Comparison of ENCODE assay signal across 8 cellular contexts in the genomic region with DNA sequence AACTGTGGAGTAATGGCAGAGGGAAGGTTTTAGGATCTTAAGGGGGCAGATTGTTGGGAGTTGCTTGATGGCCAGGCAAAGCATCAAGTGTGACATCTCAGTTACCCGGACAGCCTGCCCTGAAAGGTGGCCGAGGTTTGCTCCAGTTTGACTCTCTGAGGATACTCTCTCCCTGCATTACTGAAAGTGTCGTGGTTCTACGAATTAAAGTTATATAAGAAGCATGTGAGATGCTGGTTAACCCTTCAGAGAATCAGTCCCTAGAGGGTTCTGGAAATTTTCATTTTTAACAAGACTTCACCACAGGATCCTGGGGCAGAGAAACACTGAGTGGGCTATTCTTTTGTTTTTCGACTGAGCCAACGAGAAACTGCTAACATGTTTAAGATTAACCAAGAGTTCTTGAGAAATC. TPM values are rescaled to one million over a fixed set of nuclear protein-coding genes. Genes with fewer than 3 reads are reported as not detected.
DNase-seq lines count a peak whose midpoint lies in the region; ATAC-seq and TF ChIP-seq lines count a peak whose summit lies in the region.

No MANE protein-coding gene starts in this region.

- peak; percentile 3 for ATAC-seq in GM18861 (IDR thresholded peaks at IDR 0.05; ENCODE audit: unreplicated experiment)

- H3K27ac ChIP-seq in endodermal cell (ENCODE audit: low read depth, low read length) (peak overlapping the region; percentile 100), ovary (peak overlapping the region; percentile 90 to 100)

- H3K4me1 ChIP-seq in Loucy (ENCODE audit: insufficient read depth, low read length, poor library complexity, severe bottlenecking), result peaks cover 37% of the 10 kb centered on the region
- no peaks in the 10 kb centered on the region for H3K4me1 ChIP-seq in endodermal cell (ENCODE audit: control insufficient read depth, insufficient read depth, low read length)
- H3K4me1 ChIP-seq in ovary (ENCODE audit: insufficient read depth), result peaks cover 2% of the 10 kb centered on the region

- peak overlapping the region; percentile 100 for H3K27ac Mint-ChIP-seq in endodermal cell

- H3K27me3 Mint-ChIP-seq in endodermal cell (ENCODE audit: insufficient read depth), result no peaks in the 10 kb centered on the region

- no peaks in the 10 kb centered on the region for H3K9me2 ChIP-seq in Loucy (replicated peaks; ENCODE audit: low read depth, low read length)

- H3K4me3 Mint-ChIP-seq in endodermal cell, result peak overlapping the region; percentile 92

- H3K27me3 ChIP-seq in Loucy (ENCODE audit: insufficient read depth, low read length, poor library complexity, severe bottlenecking), result no peaks in the 10 kb centered on the region
- no peaks in the 10 kb centered on the region for H3K27me3 ChIP-seq in endodermal cell (ENCODE audit: control insufficient read depth, insufficient read depth, low read length, poor library complexity, severe bottlenecking)
- no peaks in the 10 kb centered on the region for H3K27me3 ChIP-seq in ovary

- WGBS in endodermal cell (ENCODE audit: insufficient coverage in 1 of 2, insufficient read length in 1 of 2), 2 experiments, result 80 to 90% methylated on average over 5 to 6 of the region's 6 CpGs
- 60 to 63% (median 60%) methylated on average over 6 of the region's 6 CpGs for WGBS in ovary, 3 donors

- DNase-seq in endodermal cell (no peak), ovary (no peak), DMS 273 treated with DMSO at 0.1 percent for 48 hours (lab: John Stamatoyannopoulos, UW) (no peak), H4 (ENCODE audit: low spot score) (no peak), AML-193 (lab: John Stamatoyannopoulos, UW) (no peak), RPMI8226 (no peak)

- H4K20me1 ChIP-seq in Loucy (ENCODE audit: insufficient read depth, low read length, poor library complexity, severe bottlenecking), result peaks cover 36% of the 10 kb centered on the region

- H3F3A ChIP-seq in Loucy (ENCODE audit: low read depth), result 0 out of 2 replicates have a peak, but pooled peaks cover 2% of the 10 kb centered on the region

- H3K4me3 ChIP-seq in Loucy (ENCODE audit: low read length, poor library complexity, severe bottlenecking), result peak overlapping the region; percentile 84
- peak overlapping the region; percentile 81 for H3K4me3 ChIP-seq in endodermal cell (ENCODE audit: low read length)
- peak overlapping the region; percentile 72 for H3K4me3 ChIP-seq in ovary

- no peak for TF ChIP-seq POLR2A in ovary (IDR thresholded peaks at IDR 0.05)

- intact Hi-C loops in ovary (cut with DNase I), result no loop called here

- peaks cover 33% of the 10 kb centered on the region for H3K36me3 Mint-ChIP-seq in endodermal cell (ENCODE audit: low read depth)

- TF ChIP-seq CTCF in Loucy (conservative IDR thresholded peaks at IDR 0.05; ENCODE audit: low read length) (no peak), endodermal cell (conservative IDR thresholded peaks at IDR 0.05) (no peak), ovary (IDR thresholded peaks at IDR 0.05) (no peak)

- H3K9me3 ChIP-seq in Loucy (ENCODE audit: insufficient read depth, low read depth, low read length) (no peaks in the 10 kb centered on the region), endodermal cell (ENCODE audit: control insufficient read depth, low read length) (peaks cover 24% of the 10 kb centered on the region), ovary (no peaks in the 10 kb centered on the region)

- H3K4me2 ChIP-seq in Loucy (ENCODE audit: low read depth, low read length, poor library complexity, severe bottlenecking), result peak overlapping the region; percentile 64

- H2AFZ ChIP-seq in Loucy (ENCODE audit: low read length), result peak overlapping the region; percentile 77

- H3K9me3 Mint-ChIP-seq in endodermal cell, result peaks cover 22% of the 10 kb centered on the region

- H3K4me1 Mint-ChIP-seq in endodermal cell, result peaks cover 10% of the 10 kb centered on the region

- TF ChIP-seq EP300 in ovary (IDR thresholded peaks at IDR 0.05), result no peak

- peak overlapping the region; percentile 87 for H3K9ac ChIP-seq in Loucy (ENCODE audit: low read depth, low read length, poor library complexity, severe bottlenecking)
- H3K9ac ChIP-seq in endodermal cell (ENCODE audit: extremely low read depth, low read length, poor library complexity, severe bottlenecking), result peak overlapping the region; percentile 98

- peaks cover 38% of the 10 kb centered on the region for H3K79me2 ChIP-seq in Loucy (ENCODE audit: insufficient read depth, low read length)

- H3K36me3 ChIP-seq in Loucy (ENCODE audit: insufficient read depth, low read length), result no peaks in the 10 kb centered on the region
- H3K36me3 ChIP-seq in endodermal cell (ENCODE audit: control insufficient read depth, insufficient read depth, low read length), result peaks cover 24% of the 10 kb centered on the region
- H3K36me3 ChIP-seq in ovary, result no peaks in the 10 kb centered on the region

RNA-seq across cellular contexts. Expression of gene ZNF644, which starts 0.7 kb away (rescaled TPM):
- total RNA-seq in endodermal cell, result 10 to 100 TPM; 57.5 to 75.7 TPM
- polyA plus RNA-seq in endodermal cell (2013, experiment 1 of 2), result 53.1 TPM
- polyA plus RNA-seq in endodermal cell (2013, experiment 2 of 2), result 51.5 TPM
- 10 to 100 TPM; 54.9 to 68.6 (median 57.9) TPM for total RNA-seq in ovary
- polyA plus RNA-seq in ovary, result 10 to 100 TPM; 21.0 to 23.1 TPM
- total RNA-seq in H4 (2014; rRNA removed; shearing (Covaris generic)), result 18.6 and 23.4 TPM in 2 replicates
